In genomic region chr19:42421591-42422031, GRCh38 we compare ENCODE assay signal across 12 cellular contexts. TPM values are rescaled to one million over a fixed set of nuclear protein-coding genes. Genes with fewer than 3 reads are reported as not detected.
DNase-seq lines count a peak whose midpoint lies in the region; ATAC-seq, FAIRE-seq and TF ChIP-seq lines count a peak whose summit lies in the region.
"Had no signal": no experiment of that assay in that cellular context is flagged by ENCODE, and none has a peak within 500 bp of the region (broad histone marks: within the 10 kb centered on the region; RNA-seq: fewer than 3 reads in every experiment).

No MANE protein-coding gene starts in this region.

- peaks cover 10% of the 10 kb centered on the region for H3K4me1 ChIP-seq in astrocyte (ENCODE audit: insufficient read depth, low read length)

- H3K9ac ChIP-seq in astrocyte (ENCODE audit: low read length) = no peak overlapping the region

- TF ChIP-seq CTCF in 22Rv1 (IDR thresholded peaks at IDR 0.05) = no peak
- no peak for TF ChIP-seq CTCF in HFFc6 (IDR thresholded peaks at IDR 0.05)
- TF ChIP-seq CTCF in astrocyte (IDR thresholded peaks at IDR 0.05; ENCODE audit: insufficient read depth, low read depth, low read length) = no peak

- H3K36me3 ChIP-seq in astrocyte (ENCODE audit: insufficient read depth, low read length) = no peaks in the 10 kb centered on the region

- H3K27ac Mint-ChIP-seq in HFFc6 = peak overlapping the region; percentile 22; the same call in 1 of the 2 replicates
- H3K27ac Mint-ChIP-seq in astrocyte (ENCODE audit: unreplicated experiment) = no peak overlapping the region

- H3K36me3 Mint-ChIP-seq in HFFc6 (ENCODE audit: low read depth) (no peaks in the 10 kb centered on the region), astrocyte (ENCODE audit: low read depth, unreplicated experiment) (peaks cover 3% of the 10 kb centered on the region)

- no peak overlapping the region for H3K4me3 ChIP-seq in astrocyte (ENCODE audit: insufficient read depth, low read depth, low read length)

- H3K9me3 ChIP-seq in astrocyte (ENCODE audit: insufficient read depth, low read depth, low read length) = peaks cover 6% of the 10 kb centered on the region

- DNase-seq in HFFc6 (peak; percentile 65), astrocyte (ENCODE audit: low read depth) (no peak), kidney tubule cell (ENCODE audit: low spot score) (peak; percentile 25), NOMO-1 (lab: John Stamatoyannopoulos, UW; ENCODE audit: unreplicated experiment in 2 of 2) (no peak)
- DNase-seq in stimulated activated naive CD4-positive, alpha-beta T cell (lab: John Stamatoyannopoulos, UW) = no peak
- DNase-seq: NCI-H1694 treated with DMSO at 0.1 percent for 48 hours; stimulated activated CD4-positive, alpha-beta T cell treated with anti-CD3 and anti-CD28 coated beads, Interleukin-15, amount 100 ng/mL, for 24 hours had no signal

- H3K27ac ChIP-seq in 22Rv1 (peak overlapping the region; percentile 40), astrocyte (ENCODE audit: low read depth, low read length) (no peak overlapping the region)

- no peak for ATAC-seq in GM19328 (IDR thresholded peaks at IDR 0.05; ENCODE audit: unreplicated experiment)
- no peak for ATAC-seq in HG03378 (IDR thresholded peaks at IDR 0.05; ENCODE audit: unreplicated experiment)

- H3K27me3 Mint-ChIP-seq in HFFc6 (ENCODE audit: insufficient read depth) (peaks cover 2% of the 10 kb centered on the region; the same call in 1 of the 2 replicates), astrocyte (ENCODE audit: low read depth, unreplicated experiment) (peaks cover 24% of the 10 kb centered on the region)

- no peak overlapping the region for H2AFZ ChIP-seq in astrocyte (ENCODE audit: low read depth, low read length)

- H3K9me3 Mint-ChIP-seq in HFFc6 (no peaks in the 10 kb centered on the region), astrocyte (ENCODE audit: unreplicated experiment) (no peaks in the 10 kb centered on the region)

- H3K4me2 ChIP-seq in astrocyte (ENCODE audit: low read length) = no peak overlapping the region

- no peak for FAIRE-seq in astrocyte (lab: Jason Lieb, UNC)
- FAIRE-seq: urothelium cell line had no signal

- H3K4me1 Mint-ChIP-seq in HFFc6 (ENCODE audit: low read depth) (peaks cover 35% of the 10 kb centered on the region), astrocyte (ENCODE audit: low read depth, unreplicated experiment) (peaks cover 3% of the 10 kb centered on the region)

- H3K4me3 Mint-ChIP-seq in HFFc6 = peak overlapping the region; percentile 88; the same call in 1 of the 2 replicates
- peak overlapping the region; percentile 62 for H3K4me3 Mint-ChIP-seq in astrocyte (ENCODE audit: unreplicated experiment)

- no peaks in the 10 kb centered on the region for H3K79me2 ChIP-seq in astrocyte (ENCODE audit: insufficient read depth, low read length)

- H3K27me3 ChIP-seq in astrocyte (ENCODE audit: insufficient read depth, low read length) = no peaks in the 10 kb centered on the region

- H4K20me1 ChIP-seq in astrocyte (ENCODE audit: insufficient read depth, low read length) = no peaks in the 10 kb centered on the region

RNA-seq across cellular contexts. Expression of gene LIPE, which starts 5.6 kb away (rescaled TPM):
- 1 to 10 TPM; 4.7 to 9.2 (median 7.1) TPM for total RNA-seq in HFFc6 (2021; fragmentation: NEBNext Ultra II Directional; extraction: Animal tissue kit (Norgen Biotek cat#: 25700))
- 1.3 and 2.0 TPM in 2 replicates for total RNA-seq in astrocyte

RNA-seq across cellular contexts. Expression of gene CXCL17, which starts 21.1 kb away (rescaled TPM):
- not detected for total RNA-seq in HFFc6 (2021; fragmentation: NEBNext Ultra II Directional; extraction: Animal tissue kit (Norgen Biotek cat#: 25700))
- total RNA-seq in astrocyte = not detected in 2 replicates
- total RNA-seq: T-helper 1 cell treated with Interleukin-12 subunit alpha and Interleukin-12 subunit beta and Interleukin-4 antibody, amounts not matched to agents 30 ng/mL and 1 ng/mL, for 36 hours had no signal

RNA-seq across cellular contexts. Expression of gene CNFN, which starts 31.5 kb away (rescaled TPM):
- under 1 TPM; 0.48 to 0.80 (median 0.68) TPM for total RNA-seq in HFFc6 (2021; fragmentation: NEBNext Ultra II Directional; extraction: Animal tissue kit (Norgen Biotek cat#: 25700))
- total RNA-seq in astrocyte = 0.61 and 2.5 TPM in 2 replicates
- total RNA-seq: T-helper 1 cell treated with Interleukin-12 subunit alpha and Interleukin-12 subunit beta and Interleukin-4 antibody, amounts not matched to agents 30 ng/mL and 1 ng/mL, for 36 hours had no signal

Comparison
In these comparisons a context has a peak if more than half of its experiments do, and no peak if none do; other contexts are left out.
1. DNase-seq: peak in HFFc6 (single experiment) and kidney tubule cell (single experiment); none in astrocyte (single experiment), NOMO-1 (0 of 2) and stimulated activated naive CD4-positive, alpha-beta T cell (0 of 6).